Comparison of ENCODE assay signal across 7 cellular contexts in the genomic region with DNA sequence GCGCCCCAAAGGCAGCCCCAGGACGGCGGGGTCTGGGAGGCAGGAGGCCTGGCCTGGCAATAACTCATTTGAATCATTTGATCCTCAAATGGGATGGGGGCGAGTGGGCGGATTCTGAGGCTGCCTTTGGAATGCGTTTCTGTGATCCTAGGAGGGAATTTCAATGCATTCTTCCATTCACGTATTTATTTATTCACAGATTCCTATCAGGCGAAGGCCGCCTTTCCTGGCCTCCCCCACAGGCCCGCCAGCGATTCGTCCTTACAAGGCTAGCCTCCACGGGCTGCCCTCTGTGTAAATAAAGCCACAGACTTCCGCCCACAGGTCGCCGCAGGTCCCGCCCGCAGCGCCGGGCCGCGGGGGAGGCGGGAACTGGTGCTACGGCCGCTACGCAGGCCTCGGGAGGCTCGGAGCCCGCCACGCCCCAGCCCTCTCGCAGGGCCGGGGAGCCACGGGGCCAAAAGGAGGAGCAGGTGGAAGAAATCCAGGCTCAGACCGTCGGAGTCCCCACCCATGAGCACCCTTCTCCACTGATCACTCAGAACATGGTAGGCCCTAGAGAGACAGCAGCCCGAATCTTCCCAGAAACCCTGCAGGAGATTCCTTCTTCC. TPM values are rescaled to one million over a fixed set of nuclear protein-coding genes. Genes with fewer than 3 reads are reported as not detected.
A peak's percentile ranks its signal among the peaks of the same experiment; 100 is the strongest.
DNase-seq lines count a peak whose midpoint lies in the region; ATAC-seq and TF ChIP-seq lines count a peak whose summit lies in the region.

No MANE protein-coding gene starts in this region.

- DNase-seq in NCI-H526 treated with DMSO at 0.1 percent for 48 hours (lab: John Stamatoyannopoulos, UW) (peak; percentile 41), fibroblast of peridontal ligament (ENCODE audit: extremely low read depth) (peak; percentile 86)
- DNase-seq in activated T-helper 1 cell treated with anti-CD3 and anti-CD28 coated beads, Interleukin-12 subunit alpha, Interleukin-12 subunit beta, Interleukin-2, Interleukin-4 antibody, amounts not matched to agents 30 ng/mL and 10 ng/mL and 1 ng/mL, durations not matched to agents 14 hours and 24 hours and 36 hours (ENCODE audit: low spot score): peak; percentile 56
- peak; percentile 92 for DNase-seq in natural killer cell treated with Interleukin-12 subunit alpha and Interleukin-12 subunit beta and Interleukin-15 and Interleukin-18, amount 100 ng/mL, for 72 hours (ENCODE audit: low spot score)

- H3K4me3 Mint-ChIP-seq in activated T-helper 1 cell treated with anti-CD3 and anti-CD28 coated beads, Interleukin-12 subunit alpha, Interleukin-12 subunit beta, Interleukin-2, Interleukin-4 antibody, amounts not matched to agents 30 ng/mL and 10 ng/mL and 1 ng/mL, durations not matched to agents 14 hours and 24 hours and 36 hours: peak overlapping the region; percentile 83
- peak overlapping the region; percentile 87 for H3K4me3 Mint-ChIP-seq in natural killer cell treated with Interleukin-12 subunit alpha and Interleukin-12 subunit beta and Interleukin-15 and Interleukin-18, amount 100 ng/mL, for 72 hours

- H3K27me3 Mint-ChIP-seq in activated T-helper 1 cell treated with anti-CD3 and anti-CD28 coated beads, Interleukin-12 subunit alpha, Interleukin-12 subunit beta, Interleukin-2, Interleukin-4 antibody, amounts not matched to agents 30 ng/mL and 10 ng/mL and 1 ng/mL, durations not matched to agents 14 hours and 24 hours and 36 hours (ENCODE audit: insufficient read depth): no peaks in the 10 kb centered on the region
- H3K27me3 Mint-ChIP-seq in natural killer cell treated with Interleukin-12 subunit alpha and Interleukin-12 subunit beta and Interleukin-15 and Interleukin-18, amount 100 ng/mL, for 72 hours: no peaks in the 10 kb centered on the region

- intact Hi-C loops in activated T-helper 1 cell treated with anti-CD3 and anti-CD28 coated beads, Interleukin-12 subunit alpha, Interleukin-12 subunit beta, Interleukin-2, Interleukin-4 antibody, amounts not matched to agents 30 ng/mL and 10 ng/mL and 1 ng/mL, durations not matched to agents 14 hours and 24 hours and 36 hours (cut with micrococcal nuclease): loop anchor here (1.0 to 5.0 kb wide), 2 partner anchors 481 to 757 kb away; no protein-coding TSS in a partner anchor

- H3K27ac Mint-ChIP-seq in activated T-helper 1 cell treated with anti-CD3 and anti-CD28 coated beads, Interleukin-12 subunit alpha, Interleukin-12 subunit beta, Interleukin-2, Interleukin-4 antibody, amounts not matched to agents 30 ng/mL and 10 ng/mL and 1 ng/mL, durations not matched to agents 14 hours and 24 hours and 36 hours: peak overlapping the region; percentile 86
- peak overlapping the region; percentile 74 to 88 for H3K27ac Mint-ChIP-seq in natural killer cell treated with Interleukin-12 subunit alpha and Interleukin-12 subunit beta and Interleukin-15 and Interleukin-18, amount 100 ng/mL, for 72 hours

- H3K4me1 Mint-ChIP-seq in activated T-helper 1 cell treated with anti-CD3 and anti-CD28 coated beads, Interleukin-12 subunit alpha, Interleukin-12 subunit beta, Interleukin-2, Interleukin-4 antibody, amounts not matched to agents 30 ng/mL and 10 ng/mL and 1 ng/mL, durations not matched to agents 14 hours and 24 hours and 36 hours (ENCODE audit: low read depth): peaks cover 57% of the 10 kb centered on the region
- peaks cover 33 to 43% of the 10 kb centered on the region in 2 donors for H3K4me1 Mint-ChIP-seq in natural killer cell treated with Interleukin-12 subunit alpha and Interleukin-12 subunit beta and Interleukin-15 and Interleukin-18, amount 100 ng/mL, for 72 hours (ENCODE audit: low read depth in 2 of 2)

- H3K9me3 Mint-ChIP-seq in activated T-helper 1 cell treated with anti-CD3 and anti-CD28 coated beads, Interleukin-12 subunit alpha, Interleukin-12 subunit beta, Interleukin-2, Interleukin-4 antibody, amounts not matched to agents 30 ng/mL and 10 ng/mL and 1 ng/mL, durations not matched to agents 14 hours and 24 hours and 36 hours: no peaks in the 10 kb centered on the region
- H3K9me3 Mint-ChIP-seq in natural killer cell treated with Interleukin-12 subunit alpha and Interleukin-12 subunit beta and Interleukin-15 and Interleukin-18, amount 100 ng/mL, for 72 hours: no peaks in the 10 kb centered on the region

- peak overlapping the region; percentile 25 for H3K27ac ChIP-seq in temporal lobe (ENCODE audit: low read depth, low read length)

- peaks cover 1% of the 10 kb centered on the region for H3K36me3 Mint-ChIP-seq in activated T-helper 1 cell treated with anti-CD3 and anti-CD28 coated beads, Interleukin-12 subunit alpha, Interleukin-12 subunit beta, Interleukin-2, Interleukin-4 antibody, amounts not matched to agents 30 ng/mL and 10 ng/mL and 1 ng/mL, durations not matched to agents 14 hours and 24 hours and 36 hours (ENCODE audit: low read depth)
- H3K36me3 Mint-ChIP-seq in natural killer cell treated with Interleukin-12 subunit alpha and Interleukin-12 subunit beta and Interleukin-15 and Interleukin-18, amount 100 ng/mL, for 72 hours: no peaks in the 10 kb centered on the region

- ATAC-seq in GM18505 (IDR thresholded peaks at IDR 0.05; ENCODE audit: unreplicated experiment) (peak; percentile 54), HG02763 (IDR thresholded peaks at IDR 0.05; ENCODE audit: unreplicated experiment) (peak; percentile 57)
- ATAC-seq in natural killer cell treated with Interleukin-12 subunit alpha and Interleukin-12 subunit beta and Interleukin-15 and Interleukin-18, amount 100 ng/mL, for 72 hours: peak; percentile 78 to 84

- TF ChIP-seq POLR2A in GM18505 (IDR thresholded peaks at IDR 0.05; ENCODE audit: borderline replicate concordance, extremely low read depth, insufficient read depth, insufficient read length): peak; percentile 52

RNA-seq across cellular contexts. Expression of a gene that starts 31.3 kb away (rescaled TPM):
- 68.5 and 71.6 TPM in 2 replicates for total RNA-seq in activated T-helper 1 cell treated with anti-CD3 and anti-CD28 coated beads, Interleukin-12 subunit alpha, Interleukin-12 subunit beta, Interleukin-2, Interleukin-4 antibody, amounts not matched to agents 30 ng/mL and 10 ng/mL and 1 ng/mL, durations not matched to agents 14 hours and 24 hours and 36 hours
- total RNA-seq in natural killer cell treated with Interleukin-12 subunit alpha and Interleukin-12 subunit beta and Interleukin-15 and Interleukin-18, amount 100 ng/mL, for 72 hours: 10 to 100 TPM; 62.2 to 90.1 TPM
- total RNA-seq in temporal lobe: 96.1 TPM

Comparison
In these comparisons a context has a peak if more than half of its experiments do, and no peak if none do; other contexts are left out.
1. Peak in every context shown above with its lines: DNase-seq, ATAC-seq and H3K27ac ChIP-seq.
2. DNase-seq: peak in every context shown above with its lines; median percentile 92 in natural killer cell treated with Interleukin-12 subunit alpha and Interleukin-12 subunit beta and Interleukin-15 and Interleukin-18, amount 100 ng/mL, for 72 hours; 86 in fibroblast of peridontal ligament; 56 in activated T-helper 1 cell treated with anti-CD3 and anti-CD28 coated beads, Interleukin-12 subunit alpha, Interleukin-12 subunit beta, Interleukin-2, Interleukin-4 antibody, amounts not matched to agents 30 ng/mL and 10 ng/mL and 1 ng/mL, durations not matched to agents 14 hours and 24 hours and 36 hours; 41 in NCI-H526 treated with DMSO at 0.1 percent for 48 hours.